Comparison of ENCODE assay signal across 17 cellular contexts in the genomic region with DNA sequence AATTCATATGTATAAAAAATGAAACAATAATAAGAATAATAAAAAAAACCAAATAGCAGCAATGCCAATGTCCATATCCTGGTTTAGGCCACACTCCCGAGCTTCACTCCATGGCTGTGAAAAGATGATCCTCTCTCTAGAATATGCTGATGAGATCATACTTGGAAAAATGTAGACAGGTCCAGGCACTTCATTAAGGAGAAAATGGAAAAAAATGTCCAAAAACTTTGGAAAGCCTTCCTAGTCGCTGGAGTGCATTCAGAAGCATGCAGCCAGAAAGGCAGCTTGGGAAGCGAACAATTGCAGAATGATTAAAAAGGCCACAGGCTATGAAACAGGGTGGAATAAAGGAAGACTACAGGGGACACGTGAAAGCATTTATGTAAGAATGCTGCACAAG.
DNase-seq lines count a peak whose midpoint lies in the region; ATAC-seq and TF ChIP-seq lines count a peak whose summit lies in the region.
"Had no signal": no experiment of that assay in that cellular context is flagged by ENCODE, and none has a peak within 500 bp of the region (broad histone marks: within the 10 kb centered on the region; RNA-seq: fewer than 3 reads in every experiment).

No MANE protein-coding gene starts in this region.

- peaks cover 7% of the 10 kb centered on the region for H3K9me3 Mint-ChIP-seq in MCF 10A (ENCODE audit: unreplicated experiment)

- peaks cover 6% of the 10 kb centered on the region for H3K4me1 ChIP-seq in mammary epithelial cell (ENCODE audit: insufficient read depth, low read length)
- no peaks in the 10 kb centered on the region for H3K4me1 ChIP-seq in thoracic aorta (ENCODE audit: control insufficient read depth in 1 of 2, low read depth in 2 of 2)

- H3K36me3 Mint-ChIP-seq in MCF 10A (ENCODE audit: insufficient read depth, unreplicated experiment) = no peaks in the 10 kb centered on the region
- H3K36me3 Mint-ChIP-seq: CD14-positive monocyte had no signal

- H3K4me1 Mint-ChIP-seq in MCF 10A (ENCODE audit: insufficient read depth, unreplicated experiment) = no peaks in the 10 kb centered on the region
- H3K4me1 Mint-ChIP-seq: CD14-positive monocyte had no signal

- peak; percentile 20 for ATAC-seq in thoracic aorta (ENCODE audit: insufficient number of reproducible peaks, low FRiP score, low read depth)

- peak overlapping the region; percentile 2 for H2AFZ ChIP-seq in mammary epithelial cell (ENCODE audit: low read depth, low read length)

- no peaks in the 10 kb centered on the region for H4K20me1 ChIP-seq in mammary epithelial cell (ENCODE audit: insufficient read depth, low read length)

- intact Hi-C loops in mammary epithelial cell (cut with micrococcal nuclease) (no loop called here), MCF 10A (cut with micrococcal nuclease) (no loop called here)

- no peak overlapping the region for H3K4me3 ChIP-seq in mammary epithelial cell (replicated peaks in 1 of 3; ENCODE audit: insufficient read depth in 1 of 3, low read depth in 2 of 3, low read length in 3 of 3)
- H3K4me3 ChIP-seq in fibroblast of the aortic adventitia (ENCODE audit: low read depth, low read length) = no peak overlapping the region
- no peak overlapping the region for H3K4me3 ChIP-seq in thoracic aorta

- POLR2A ChIA-PET in MCF 10A (lab: Yijun Ruan, JAX) = interaction anchor here (0.5 kb wide), 1 partner anchor 25 kb away, joined by 3 read pairs; no protein-coding TSS in a partner anchor

- H3K9me3 ChIP-seq in mammary epithelial cell (replicated peaks; ENCODE audit: insufficient read depth, low read length) (no peaks in the 10 kb centered on the region), thoracic aorta (no peaks in the 10 kb centered on the region)

- 8% methylated on average over 4 of the region's 4 CpGs for WGBS in mammary epithelial cell (ENCODE audit: low coverage, missing lambda C conversion rate)

- H3K27ac ChIP-seq in mammary epithelial cell (ENCODE audit: insufficient read depth, low read depth, low read length) (no peak overlapping the region), thoracic aorta (no peak overlapping the region)

- TF ChIP-seq CTCF in mammary epithelial cell (conservative IDR thresholded peaks at IDR 0.05 in 1 of 2, IDR thresholded peaks at IDR 0.05 in 1 of 2; ENCODE audit: extremely low read depth in 1 of 2, insufficient read depth in 1 of 2, low read depth in 1 of 2, low read length in 2 of 2) = no peak
- TF ChIP-seq CTCF in MCF 10A (IDR thresholded peaks at IDR 0.05; ENCODE audit: unreplicated experiment) = no peak
- no peak for TF ChIP-seq CTCF in fibroblast of the aortic adventitia (IDR thresholded peaks at IDR 0.05; ENCODE audit: insufficient read depth, low read length)
- TF ChIP-seq CTCF in thoracic aorta (IDR thresholded peaks at IDR 0.05) = no peak

- H3K27me3 ChIP-seq in mammary epithelial cell (ENCODE audit: insufficient read depth, low read length) (no peaks in the 10 kb centered on the region), thoracic aorta (replicated peaks; ENCODE audit: insufficient read depth) (no peaks in the 10 kb centered on the region)

- H3K9ac ChIP-seq in mammary epithelial cell (ENCODE audit: insufficient read depth, low read length) = peak overlapping the region; percentile 12

- dilution Hi-C loops in mammary epithelial cell (cut with HindIII; ENCODE audit: low sequenced_read_pairs) = no loop called here

- H3K79me2 ChIP-seq in mammary epithelial cell (ENCODE audit: insufficient read depth, low read length) = no peaks in the 10 kb centered on the region

- CTCF ChIA-PET in mammary epithelial cell (lab: Charles Lee; ENCODE audit: low non-redundant PET) = no interaction called here
- CTCF ChIA-PET in MCF 10A (lab: Yijun Ruan, JAX) = interaction anchor here (0.6 to 0.9 kb wide), 3 partner anchors 9 to 152 kb away, joined by 3 to 5 read pairs (median 3); no protein-coding TSS in a partner anchor

- peak overlapping the region; percentile 30 for H3K4me2 ChIP-seq in mammary epithelial cell (ENCODE audit: insufficient read depth, low read depth, low read length)

- H3K4me3 Mint-ChIP-seq in MCF 10A (ENCODE audit: unreplicated experiment) = no peak overlapping the region
- H3K4me3 Mint-ChIP-seq: CD14-positive monocyte had no signal

- H3K36me3 ChIP-seq in mammary epithelial cell (ENCODE audit: insufficient read depth, low read length) (no peaks in the 10 kb centered on the region), thoracic aorta (no peaks in the 10 kb centered on the region)

- in situ Hi-C loops in mammary epithelial cell (cut with MboI; ENCODE audit: low sequenced_read_pairs in 2 of 2) = no loop called here

- BruUV-seq in mammary epithelial cell (replicated peaks; lab: Mats Ljungman, UMichigan) (no TSS peak), MCF 10A (replicated peaks; lab: Mats Ljungman, UMichigan) (no TSS peak)

- H3K27me3 Mint-ChIP-seq in MCF 10A (ENCODE audit: insufficient read depth, unreplicated experiment) = peaks cover 13% of the 10 kb centered on the region

- no peak overlapping the region for H3K27ac Mint-ChIP-seq in MCF 10A (ENCODE audit: low read depth, unreplicated experiment)
- H3K27ac Mint-ChIP-seq: CD14-positive monocyte had no signal

- DNase-seq in mammary epithelial cell (peak; percentile 17), MCF 10A (ENCODE audit: unreplicated experiment) (no peak), NCI-H446 treated with DMSO at 0.1 percent for 48 hours (lab: John Stamatoyannopoulos, UW) (peak; percentile 67), fibroblast of the aortic adventitia (ENCODE audit: low read depth) (peak; percentile 43), thoracic aorta (ENCODE audit: low spot score) (no peak), nucleus accumbens (lab: John Stamatoyannopoulos, UW) (no peak), NCI-H1930 (lab: John Stamatoyannopoulos, UW) (no peak)
- DNase-seq in activated CD4-positive, CD25-positive, alpha-beta regulatory T cell treated with anti-CD3 and anti-CD28 coated beads, Interleukin-2, amount 50 U/mL, for 72 hours = no peak
- DNase-seq: 8988T, Calu3, GDM1, KG1, NCI-H1092 treated with DMSO at 0.1 percent for 48 hours, NCI-H1694, NCI-H748 treated with DMSO at 0.1 percent for 48 hours, SHP77 treated with DMSO at 0.1 percent for 48 hours had no signal

Comparison
In these comparisons a context has a peak if more than half of its experiments do, and no peak if none do; other contexts are left out.
1. DNase-seq: peak in mammary epithelial cell (single experiment), NCI-H446 treated with DMSO at 0.1 percent for 48 hours (single experiment) and fibroblast of the aortic adventitia (single experiment); none in MCF 10A (single experiment), thoracic aorta (single experiment), nucleus accumbens (0 of 56), NCI-H1930 (0 of 2) and activated CD4-positive, CD25-positive, alpha-beta regulatory T cell treated with anti-CD3 and anti-CD28 coated beads, Interleukin-2, amount 50 U/mL, for 72 hours (single experiment).